ENCODE assay signal across 8 cellular contexts in genomic region chr9:91117959-91118651, GRCh38.
DNase-seq lines count a peak whose midpoint lies in the region; ATAC-seq lines count a peak whose summit lies in the region.

No MANE protein-coding gene starts in this region.

- no peaks in the 10 kb centered on the region for H3K9me3 ChIP-seq in endocrine pancreas (ENCODE audit: control insufficient read depth, low read length)

- H3K9me3 Mint-ChIP-seq in effector memory CD8-positive, alpha-beta T cell: no peaks in the 10 kb centered on the region

- H3K27ac Mint-ChIP-seq in effector memory CD8-positive, alpha-beta T cell: no peak overlapping the region

- peak; percentile 70 for DNase-seq in NCI-H345 (lab: John Stamatoyannopoulos, UW)
- DNase-seq in NCI-H345 treated with DMSO at 0.1 percent for 48 hours (lab: John Stamatoyannopoulos, UW; ENCODE audit: unreplicated experiment): no peak
- peak; percentile 29 to 46 for DNase-seq in lung microvascular endothelial cell (ENCODE audit: low read depth in 2 of 2)
- DNase-seq in superior temporal gyrus (ENCODE audit: extremely low spot score): peak; percentile 33
- DNase-seq in stimulated activated CD4-positive, alpha-beta T cell treated with anti-CD3 and anti-CD28 coated beads, Interleukin-15, amount 100 ng/mL, for 24 hours: no peak
- DNase-seq in stimulated activated CD8-positive, alpha-beta memory T cell treated with anti-CD3 and anti-CD28 coated beads, Interleukin-4, amount 100 ng/mL, for 48 hours: no peak
- DNase-seq in effector memory CD8-positive, alpha-beta T cell: no peak

- no peak overlapping the region for H3K4me3 Mint-ChIP-seq in effector memory CD8-positive, alpha-beta T cell

- H3K9ac ChIP-seq in endocrine pancreas (ENCODE audit: control insufficient read depth, insufficient read depth, low read length): no peak overlapping the region

- H3K4me1 Mint-ChIP-seq in effector memory CD8-positive, alpha-beta T cell (ENCODE audit: low read depth in 2 of 2): peaks cover 5 to 6% of the 10 kb centered on the region in 2 donors

- H3K27me3 ChIP-seq in endocrine pancreas (ENCODE audit: control insufficient read depth, insufficient read depth, low read length): no peaks in the 10 kb centered on the region

- H3K4me3 ChIP-seq in endocrine pancreas (ENCODE audit: control insufficient read depth, insufficient read depth, low read length): peak overlapping the region; percentile 37

- no peak for ATAC-seq in effector memory CD8-positive, alpha-beta T cell (replicated peaks)

- peaks cover 0 to 10% of the 10 kb centered on the region in 2 donors for H3K27me3 Mint-ChIP-seq in effector memory CD8-positive, alpha-beta T cell

- H3K36me3 Mint-ChIP-seq in effector memory CD8-positive, alpha-beta T cell (ENCODE audit: insufficient read depth): no peaks in the 10 kb centered on the region

- H3K36me3 ChIP-seq in endocrine pancreas (ENCODE audit: control insufficient read depth, insufficient read depth, low read length): no peaks in the 10 kb centered on the region

- no peaks in the 10 kb centered on the region for H3K4me1 ChIP-seq in endocrine pancreas (ENCODE audit: control insufficient read depth, insufficient read depth, low read length)

Comparison
In these comparisons a context has a peak if more than half of its experiments do, and no peak if none do; other contexts are left out.
1. DNase-seq: peak in NCI-H345 (single experiment), lung microvascular endothelial cell (2 of 2) and superior temporal gyrus (single experiment); none in NCI-H345 treated with DMSO at 0.1 percent for 48 hours (single experiment), stimulated activated CD4-positive, alpha-beta T cell treated with anti-CD3 and anti-CD28 coated beads, Interleukin-15, amount 100 ng/mL, for 24 hours (single experiment), stimulated activated CD8-positive, alpha-beta memory T cell treated with anti-CD3 and anti-CD28 coated beads, Interleukin-4, amount 100 ng/mL, for 48 hours (single experiment) and effector memory CD8-positive, alpha-beta T cell (0 of 3).